In genomic region chr1:29032839-29033238, GRCh38 we compare ENCODE assay signal across 1 cellular context.
A peak's percentile ranks its signal among the peaks of the same experiment; 100 is the strongest.
TF ChIP-seq lines count a peak whose summit lies in the region.

No MANE protein-coding gene starts in this region.

TF ChIP-seq in K562, 482 proteins besides CTCF, POLR2A, EP300 and RAD21 (continued from another document and continues in another):
- TF ChIP-seq ARID4B (CRISPR knock-in tag; IDR thresholded peaks at IDR 0.05) (no peak), SAP30 (IDR thresholded peaks at IDR 0.05; ENCODE audit: borderline replicate concordance, insufficient read depth, low read depth, low read length, poor library complexity, severe bottlenecking) (no peak), ZNF609 (CRISPR knock-in tag; IDR thresholded peaks at IDR 0.05; ENCODE audit: borderline replicate concordance) (no peak), SIX5 (IDR thresholded peaks at IDR 0.05; ENCODE audit: borderline replicate concordance in 1 of 2, insufficient read depth in 1 of 2, low read depth in 1 of 2, low read length in 2 of 2) (no peak), POLR2AphosphoS5 (IDR thresholded peaks at IDR 0.05; ENCODE audit: control insufficient read depth, insufficient read depth, low read depth, low read length) (peak; percentile 69), FOS (IDR thresholded peaks at IDR 0.05; ENCODE audit: extremely low read depth, insufficient read length) (no peak), POLR2B (IDR thresholded peaks at IDR 0.05; ENCODE audit: low read depth, partially characterized antibody) (no peak), CBFA2T2 (conservative IDR thresholded peaks at IDR 0.05) (peak; percentile 89), ARID3A (IDR thresholded peaks at IDR 0.05; ENCODE audit: borderline replicate concordance, low read depth, low read length) (peak; percentile 91; the same call in 1 of the 2 replicates), FOXA3 (CRISPR knock-in tag; conservative IDR thresholded peaks at IDR 0.05 in 1 of 2, IDR thresholded peaks at IDR 0.05 in 1 of 2) (peak in 1 of 2 experiments; percentile 36; a peak in 2 of 4 replicates), RHOXF2B (CRISPR knock-in tag; conservative IDR thresholded peaks at IDR 0.05) (no peak), ZFP30 (CRISPR knock-in tag; IDR thresholded peaks at IDR 0.05; ENCODE audit: borderline replicate concordance) (no peak), ZNF639 (CRISPR knock-in tag; conservative IDR thresholded peaks at IDR 0.05 in 1 of 2, IDR thresholded peaks at IDR 0.05 in 1 of 2) (no peak), GATAD2A (IDR thresholded peaks at IDR 0.05) (no peak), FOXJ3 (CRISPR knock-in tag; IDR thresholded peaks at IDR 0.05) (no peak), TCFL5 (CRISPR knock-in tag; conservative IDR thresholded peaks at IDR 0.05) (no peak), HDAC6 (IDR thresholded peaks at IDR 0.05; ENCODE audit: low read depth, low read length) (no peak), ZNF766 (CRISPR knock-in tag; conservative IDR thresholded peaks at IDR 0.05) (peak; percentile 79), MYC (IDR thresholded peaks at IDR 0.05; ENCODE audit: low read depth, low read length) (0 out of 2 replicates have a peak, but pooled peaks have one; percentile 28), MYC (CRISPR knock-in tag; IDR thresholded peaks at IDR 0.05; ENCODE audit: borderline replicate concordance, low read depth) (no peak), ZNF507 (tag; conservative IDR thresholded peaks at IDR 0.05) (no peak), TAF9B (IDR thresholded peaks at IDR 0.05; ENCODE audit: partially characterized antibody) (no peak), KAT2B (IDR thresholded peaks at IDR 0.05; ENCODE audit: low read depth, low read length) (no peak), LEF1 (IDR thresholded peaks at IDR 0.05) (peak; percentile 65; the same call in 1 of the 2 replicates), TCF15 (CRISPR knock-in tag; IDR thresholded peaks at IDR 0.05) (no peak), KLF13 (tag; IDR thresholded peaks at IDR 0.05; ENCODE audit: borderline replicate concordance, low read depth) (no peak), PCBP1 (IDR thresholded peaks at IDR 0.05; ENCODE audit: low read depth, low read length, poor library complexity, severe bottlenecking) (no peak), SAFB (IDR thresholded peaks at IDR 0.05; ENCODE audit: borderline replicate concordance, low read depth, low read length) (no peak), ATF1 (CRISPR knock-in tag; IDR thresholded peaks at IDR 0.05) (no peak), ATF1 (tag; IDR thresholded peaks at IDR 0.05) (0 out of 2 replicates have a peak, but pooled peaks have one; percentile 10), ZNF184 (CRISPR knock-in tag; IDR thresholded peaks at IDR 0.05) (no peak), FOXJ2 (tag; IDR thresholded peaks at IDR 0.05) (peak; percentile 16; the same call in 1 of the 2 replicates), PRDM10 (IDR thresholded peaks at IDR 0.05; ENCODE audit: partially characterized antibody) (no peak), ZNF436 (CRISPR knock-in tag; IDR thresholded peaks at IDR 0.05) (no peak), CHAMP1 (IDR thresholded peaks at IDR 0.05) (no peak), E2F1 (CRISPR knock-in tag; IDR thresholded peaks at IDR 0.05) (no peak), ZNF324 (CRISPR knock-in tag; IDR thresholded peaks at IDR 0.05) (no peak), CREB3 (tag; conservative IDR thresholded peaks at IDR 0.05; ENCODE audit: low read depth) (no peak)
